In genomic region chr19:46221981-46222610, GRCh38 we compare ENCODE assay signal across 10 cellular contexts. TPM values are rescaled to one million over a fixed set of nuclear protein-coding genes. Genes with fewer than 3 reads are reported as not detected.
DNase-seq lines count a peak whose midpoint lies in the region; ATAC-seq and TF ChIP-seq lines count a peak whose summit lies in the region.
"Had no signal": no experiment of that assay in that cellular context is flagged by ENCODE, and none has a peak within 500 bp of the region (broad histone marks: within the 10 kb centered on the region; RNA-seq: fewer than 3 reads in every experiment).

No MANE protein-coding gene starts in this region.

- peaks cover 29% of the 10 kb centered on the region for H3K27me3 Mint-ChIP-seq in activated CD4-positive, alpha-beta T cell treated with anti-CD3 and anti-CD28 coated beads for 36 hours

- no peaks in the 10 kb centered on the region for H3K36me3 Mint-ChIP-seq in activated CD4-positive, alpha-beta T cell treated with anti-CD3 and anti-CD28 coated beads for 36 hours (ENCODE audit: low read depth)
- H3K36me3 Mint-ChIP-seq: activated naive CD8-positive, alpha-beta T cell treated with anti-CD3 and anti-CD28 coated beads, Interleukin-2, amount 10 ng/mL, durations not matched to agents 7 days and 5 days had no signal

- no peaks in the 10 kb centered on the region for H3K27me3 ChIP-seq in aorta (ENCODE audit: control insufficient read depth in 1 of 2, insufficient read depth in 2 of 2, low read length in 1 of 2)

- H3K9me3 Mint-ChIP-seq in activated CD4-positive, alpha-beta T cell treated with anti-CD3 and anti-CD28 coated beads for 36 hours (ENCODE audit: low read depth) = no peaks in the 10 kb centered on the region
- H3K9me3 Mint-ChIP-seq: activated naive CD8-positive, alpha-beta T cell treated with anti-CD3 and anti-CD28 coated beads, Interleukin-2, amount 10 ng/mL, durations not matched to agents 7 days and 5 days had no signal

- H3K4me1 Mint-ChIP-seq in activated CD4-positive, alpha-beta T cell treated with anti-CD3 and anti-CD28 coated beads for 36 hours = no peaks in the 10 kb centered on the region

- CTCF ChIA-PET in activated CD4-positive, alpha-beta T cell treated with anti-CD3 and anti-CD28 coated beads for 36 hours (lab: Charles Lee) = interaction anchor here (0.7 kb wide), 1 partner anchor 226 kb away, joined by 3 read pairs; no protein-coding TSS in a partner anchor

- H3K27ac ChIP-seq in aorta (ENCODE audit: low read depth in 1 of 2, low read length in 2 of 2) = no peak overlapping the region

- no peak for TF ChIP-seq CTCF in astrocyte of the spinal cord (IDR thresholded peaks at IDR 0.05; ENCODE audit: low read depth, low read length)

- H3K27ac Mint-ChIP-seq in activated CD4-positive, alpha-beta T cell treated with anti-CD3 and anti-CD28 coated beads for 36 hours = no peak overlapping the region
- H3K27ac Mint-ChIP-seq: activated naive CD8-positive, alpha-beta T cell treated with anti-CD3 and anti-CD28 coated beads, Interleukin-2, amount 10 ng/mL, durations not matched to agents 7 days and 5 days had no signal

- intact Hi-C loops in aorta (cut with DNase I) = no loop called here
- intact Hi-C loops in activated CD4-positive, alpha-beta T cell treated with anti-CD3 and anti-CD28 coated beads for 36 hours (cut with DNase I, micrococcal nuclease) = no loop called here

- H3K4me3 ChIP-seq in astrocyte of the spinal cord (ENCODE audit: low read depth, low read length) = no peak overlapping the region
- H3K4me3 ChIP-seq in aorta (ENCODE audit: low read length in 2 of 2) = no peak overlapping the region

- H3K9me3 ChIP-seq in aorta (ENCODE audit: control insufficient read depth, low read length) = peaks cover 1% of the 10 kb centered on the region

- ATAC-seq in aorta (ENCODE audit: low FRiP score) (peak; percentile 79), GM21526 (IDR thresholded peaks at IDR 0.05; ENCODE audit: low FRiP score, unreplicated experiment) (no peak)
- ATAC-seq in activated CD4-positive, alpha-beta T cell treated with anti-CD3 and anti-CD28 coated beads for 36 hours = no peak

- DNase-seq in SIG-M5 treated with dmso at 0.1 percent for 504 hours (lab: John Stamatoyannopoulos, UW; ENCODE audit: unreplicated experiment) (peak; percentile 25), SIG-M5 (lab: John Stamatoyannopoulos, UW) (no peak), astrocyte of the spinal cord (ENCODE audit: low read depth, low spot score) (peak; percentile 18), iris pigment epithelial cell (ENCODE audit: low read depth) (peak; percentile 59), aorta (peak; percentile 76 to 85), KG1 (lab: John Stamatoyannopoulos, UW) (no peak)
- DNase-seq in activated CD4-positive, alpha-beta T cell treated with anti-CD3 and anti-CD28 coated beads for 36 hours = no peak
- DNase-seq: 8988T; activated naive CD8-positive, alpha-beta T cell treated with anti-CD3 and anti-CD28 coated beads, Interleukin-2, amount 10 ng/mL, durations not matched to agents 7 days and 5 days had no signal

- no peaks in the 10 kb centered on the region for H3K36me3 ChIP-seq in aorta (ENCODE audit: control insufficient read depth in 1 of 2, insufficient read depth in 2 of 2, low read length in 1 of 2)

- in situ Hi-C loops in astrocyte of the spinal cord (cut with HindIII; ENCODE audit: low sequenced_read_pairs) = no loop called here

- no peak overlapping the region for H3K4me3 Mint-ChIP-seq in activated CD4-positive, alpha-beta T cell treated with anti-CD3 and anti-CD28 coated beads for 36 hours
- H3K4me3 Mint-ChIP-seq: activated naive CD8-positive, alpha-beta T cell treated with anti-CD3 and anti-CD28 coated beads, Interleukin-2, amount 10 ng/mL, durations not matched to agents 7 days and 5 days had no signal

- 2 to 5% methylated on average over 7 of the region's 7 CpGs for WGBS in aorta, 2 donors

- H3K4me1 ChIP-seq in aorta (ENCODE audit: control insufficient read depth in 1 of 2, insufficient read depth in 2 of 2, low read length in 2 of 2) = no peaks in the 10 kb centered on the region

- POLR2A ChIA-PET in activated CD4-positive, alpha-beta T cell treated with anti-CD3 and anti-CD28 coated beads for 36 hours (lab: Charles Lee) = no interaction called here

RNA-seq across cellular contexts. Expression of gene IGFL1, which starts 7.4 kb away (rescaled TPM):
- not detected for total RNA-seq in aorta
- not detected for polyA plus RNA-seq in aorta
- not detected for total RNA-seq in activated CD4-positive, alpha-beta T cell treated with anti-CD3 and anti-CD28 coated beads for 36 hours
- total RNA-seq: activated naive CD8-positive, alpha-beta T cell treated with anti-CD3 and anti-CD28 coated beads, Interleukin-2, amount 10 ng/mL, durations not matched to agents 7 days and 5 days had no signal

Comparison
In these comparisons a context has a peak if more than half of its experiments do, and no peak if none do; other contexts are left out.
1. DNase-seq: peak in SIG-M5 treated with dmso at 0.1 percent for 504 hours (single experiment), astrocyte of the spinal cord (single experiment), iris pigment epithelial cell (single experiment) and aorta (2 of 2); none in SIG-M5 (single experiment), KG1 (single experiment) and activated CD4-positive, alpha-beta T cell treated with anti-CD3 and anti-CD28 coated beads for 36 hours (single experiment).